In genomic region chr7:44368455-44368854, GRCh38 we compare ENCODE assay signal across 1 cellular context.
TF ChIP-seq lines count a peak whose summit lies in the region.

No MANE protein-coding gene starts in this region.

TF ChIP-seq in A549, 52 proteins besides CTCF, POLR2A, EP300 and RAD21 (continued from another document):
- TF ChIP-seq, protein P1, sequence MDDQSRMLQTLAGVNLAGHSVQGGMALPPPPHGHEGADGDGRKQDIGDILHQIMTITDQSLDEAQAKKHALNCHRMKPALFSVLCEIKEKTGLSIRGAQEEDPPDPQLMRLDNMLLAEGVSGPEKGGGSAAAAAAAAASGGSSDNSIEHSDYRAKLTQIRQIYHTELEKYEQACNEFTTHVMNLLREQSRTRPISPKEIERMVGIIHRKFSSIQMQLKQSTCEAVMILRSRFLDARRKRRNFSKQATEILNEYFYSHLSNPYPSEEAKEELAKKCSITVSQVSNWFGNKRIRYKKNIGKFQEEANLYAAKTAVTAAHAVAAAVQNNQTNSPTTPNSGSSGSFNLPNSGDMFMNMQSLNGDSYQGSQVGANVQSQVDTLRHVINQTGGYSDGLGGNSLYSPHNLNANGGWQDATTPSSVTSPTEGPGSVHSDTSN (IDR thresholded peaks at IDR 0.05) = no peak
- TF ChIP-seq, protein P2, sequence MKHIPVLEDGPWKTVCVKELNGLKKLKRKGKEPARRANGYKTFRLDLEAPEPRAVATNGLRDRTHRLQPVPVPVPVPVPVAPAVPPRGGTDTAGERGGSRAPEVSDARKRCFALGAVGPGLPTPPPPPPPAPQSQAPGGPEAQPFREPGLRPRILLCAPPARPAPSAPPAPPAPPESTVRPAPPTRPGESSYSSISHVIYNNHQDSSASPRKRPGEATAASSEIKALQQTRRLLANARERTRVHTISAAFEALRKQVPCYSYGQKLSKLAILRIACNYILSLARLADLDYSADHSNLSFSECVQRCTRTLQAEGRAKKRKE (CRISPR knock-in tag; IDR thresholded peaks at IDR 0.05; ENCODE audit: low read depth) = no peak
- no peak for TF ChIP-seq HES2 (IDR thresholded peaks at IDR 0.05)
- no peak for TF ChIP-seq ZC3H11A (IDR thresholded peaks at IDR 0.05)
- no peak for TF ChIP-seq NFE2L2 (conservative IDR thresholded peaks at IDR 0.05; ENCODE audit: low read length)
- no peak for TF ChIP-seq PHF8 (IDR thresholded peaks at IDR 0.05; ENCODE audit: borderline replicate concordance, low read depth)
- TF ChIP-seq FOSL2 (IDR thresholded peaks at IDR 0.05) = no peak
- no peak for TF ChIP-seq FOSL2 (CRISPR knock-in tag; IDR thresholded peaks at IDR 0.05)
- no peak for TF ChIP-seq USF2 (IDR thresholded peaks at IDR 0.05)
- TF ChIP-seq BHLHE40 (IDR thresholded peaks at IDR 0.05; ENCODE audit: low read depth, low read length) = no peak
- no peak for TF ChIP-seq KDM5A (IDR thresholded peaks at IDR 0.05)
